ENCODE assay signal across 30 cellular contexts in genomic region chr12:132703611-132704010, GRCh38. TPM values are rescaled to one million over a fixed set of nuclear protein-coding genes. Genes with fewer than 3 reads are reported as not detected.
DNase-seq lines count a peak whose midpoint lies in the region; ATAC-seq and TF ChIP-seq lines count a peak whose summit lies in the region.
"Had no signal": no experiment of that assay in that cellular context is flagged by ENCODE, and none has a peak within 500 bp of the region (broad histone marks: within the 10 kb centered on the region; RNA-seq: fewer than 3 reads in every experiment).

No MANE protein-coding gene starts in this region.

- H3K36me3 Mint-ChIP-seq in GM23338 (ENCODE audit: low read depth) (peaks cover 38% of the 10 kb centered on the region), WTC11 (peaks cover 13% of the 10 kb centered on the region)
- H3K36me3 Mint-ChIP-seq in stimulated activated effector memory CD8-positive, alpha-beta T cell treated with anti-CD3 and anti-CD28 coated beads, Interleukin-12 subunit alpha, Interleukin-12 subunit beta, amount 100 ng/mL, for 72 hours: peaks cover 40% of the 10 kb centered on the region

- ATAC-seq in GM23338 (no peak), WTC11 (no peak), HG03097 (IDR thresholded peaks at IDR 0.05; ENCODE audit: low FRiP score, unreplicated experiment) (no peak), GM19455 (IDR thresholded peaks at IDR 0.05; ENCODE audit: unreplicated experiment) (no peak)
- ATAC-seq in stimulated activated effector memory CD8-positive, alpha-beta T cell treated with anti-CD3 and anti-CD28 coated beads, Interleukin-12 subunit alpha, Interleukin-12 subunit beta, amount 100 ng/mL, for 72 hours: no peak
- ATAC-seq: foreskin keratinocyte, left colon, PC-3 had no signal

- H3K27ac Mint-ChIP-seq in GM23338 (peak overlapping the region; percentile 90), WTC11 (peak overlapping the region; percentile 84)
- peak overlapping the region; percentile 60 for H3K27ac Mint-ChIP-seq in stimulated activated effector memory CD8-positive, alpha-beta T cell treated with anti-CD3 and anti-CD28 coated beads, Interleukin-12 subunit alpha, Interleukin-12 subunit beta, amount 100 ng/mL, for 72 hours
- H3K27ac Mint-ChIP-seq: activated CD4-positive, alpha-beta T cell treated with anti-CD3 and anti-CD28 coated beads, Interleukin-2, amount 10 ng/mL, durations not matched to agents 7 days and 5 days; HFFc6; stimulated activated naive CD8-positive, alpha-beta T cell treated with anti-CD3 and anti-CD28 coated beads, Interleukin-15, Interleukin-2, amounts not matched to agents 100 ng/mL and 50 ng/mL, for 24 hours had no signal

- no peaks in the 10 kb centered on the region for H3K9me2 ChIP-seq in GM23338 (ENCODE audit: insufficient read depth)

- no peaks in the 10 kb centered on the region for H3K27me3 ChIP-seq in GM23338 (ENCODE audit: insufficient read depth)
- H3K27me3 ChIP-seq: BLaER1 treated with 17β-estradiol and CSF1 and Interleukin-3, amounts not matched to agents 10 nM and 100 nM; foreskin keratinocyte; tibial artery had no signal

- no peaks in the 10 kb centered on the region; the same call in none of the 2 replicates for H4K20me1 ChIP-seq in GM23338 (replicated peaks; ENCODE audit: insufficient read depth)

- H3K4me3 ChIP-seq in GM23338: no peak overlapping the region
- H3K4me3 ChIP-seq: BLaER1 treated with 17β-estradiol and CSF1 and Interleukin-3, amounts not matched to agents 10 nM and 100 nM; coronary artery; tibial artery had no signal

- peak overlapping the region; percentile 50; the same call in 1 of the 2 replicates for H3K27ac ChIP-seq in GM23338 (ENCODE audit: low read depth)
- H3K27ac ChIP-seq: coronary artery, foreskin keratinocyte, tibial artery, WERI-Rb-1 had no signal

- no peaks in the 10 kb centered on the region for H3K36me3 ChIP-seq in GM23338 (ENCODE audit: insufficient read depth)

- H3F3A ChIP-seq in GM23338 (replicated peaks; ENCODE audit: low read depth): peaks cover 8% of the 10 kb centered on the region; the same call in 1 of the 2 replicates

- H3K4me1 Mint-ChIP-seq in GM23338: peaks cover 13% of the 10 kb centered on the region
- peaks cover 10% of the 10 kb centered on the region; the same call in 1 of the 2 replicates for H3K4me1 Mint-ChIP-seq in WTC11
- no peaks in the 10 kb centered on the region for H3K4me1 Mint-ChIP-seq in stimulated activated effector memory CD8-positive, alpha-beta T cell treated with anti-CD3 and anti-CD28 coated beads, Interleukin-12 subunit alpha, Interleukin-12 subunit beta, amount 100 ng/mL, for 72 hours

- no peak for DNase-seq in GM23338 (ENCODE audit: low spot score)
- no peak for DNase-seq in WTC11 (ENCODE audit: low spot score)
- DNase-seq in kidney glomerular epithelial cell (lab: John Stamatoyannopoulos, UW): peak; percentile 68
- DNase-seq in stimulated activated effector memory CD8-positive, alpha-beta T cell treated with anti-CD3 and anti-CD28 coated beads, Interleukin-12 subunit alpha, Interleukin-12 subunit beta, amount 100 ng/mL, for 72 hours (ENCODE audit: low spot score in 2 of 2): no peak
- DNase-seq in NCI-H524 treated with DMSO at 0.1 percent for 48 hours (lab: John Stamatoyannopoulos, UW): no peak
- DNase-seq: activated CD4-positive, alpha-beta T cell treated with anti-CD3 and anti-CD28 coated beads, Interleukin-2, amount 10 ng/mL, durations not matched to agents 7 days and 5 days; activated naive CD4-positive, alpha-beta T cell; activated T-cell treated with anti-CD3 and anti-CD28 coated beads, Interleukin-2, amount 50 U/mL, for 48 hours; Calu3; DND-41; effector memory CD4-positive, alpha-beta T cell; foreskin keratinocyte; HFFc6; IMR-90; left colon; NCI-H1048; NCI-H1694 treated with DMSO at 0.1 percent for 48 hours; NCI-H2171; NCI-H510A treated with DMSO at 0.1 percent for 48 hours; NK-92 treated with Interleukin-12 subunit alpha and Interleukin-12 subunit beta, amount 100 ng/mL, for 24 hours; PC-3; SHP77; T-helper 9 cell; tibial artery; WERI-Rb-1 had no signal

- no peak for TF ChIP-seq CTCF in GM23338 (conservative IDR thresholded peaks at IDR 0.05; ENCODE audit: low read depth in 2 of 2)
- TF ChIP-seq CTCF in WTC11 (IDR thresholded peaks at IDR 0.05): no peak

- no peaks in the 10 kb centered on the region for H3K4me1 ChIP-seq in GM23338 (ENCODE audit: insufficient read depth)
- H3K4me1 ChIP-seq: foreskin keratinocyte, tibial artery had no signal

- peaks cover 7% of the 10 kb centered on the region; the same call in 2 of the 3 replicates for H3K9me3 Mint-ChIP-seq in GM23338
- H3K9me3 Mint-ChIP-seq in WTC11: peaks cover 10% of the 10 kb centered on the region
- peaks cover 3% of the 10 kb centered on the region for H3K9me3 Mint-ChIP-seq in stimulated activated effector memory CD8-positive, alpha-beta T cell treated with anti-CD3 and anti-CD28 coated beads, Interleukin-12 subunit alpha, Interleukin-12 subunit beta, amount 100 ng/mL, for 72 hours
- H3K9me3 Mint-ChIP-seq: activated CD4-positive, alpha-beta T cell treated with anti-CD3 and anti-CD28 coated beads, Interleukin-2, amount 10 ng/mL, durations not matched to agents 7 days and 5 days; HFFc6 had no signal

- no peaks in the 10 kb centered on the region for H3K79me2 ChIP-seq in GM23338 (replicated peaks; ENCODE audit: insufficient read depth)

- POLR2A ChIA-PET in WTC11 (lab: Charles Lee): no interaction called here

- no peak overlapping the region for H2AFZ ChIP-seq in GM23338

- H3K27me3 Mint-ChIP-seq in GM23338 (ENCODE audit: insufficient read depth, low read depth, poor library complexity): peaks cover 14% of the 10 kb centered on the region
- H3K27me3 Mint-ChIP-seq in WTC11 (ENCODE audit: low read depth): no peaks in the 10 kb centered on the region
- H3K27me3 Mint-ChIP-seq: activated CD4-positive, alpha-beta T cell treated with anti-CD3 and anti-CD28 coated beads, Interleukin-2, amount 10 ng/mL, durations not matched to agents 7 days and 5 days; stimulated activated naive CD8-positive, alpha-beta T cell treated with anti-CD3 and anti-CD28 coated beads, Interleukin-15, Interleukin-2, amounts not matched to agents 100 ng/mL and 50 ng/mL, for 24 hours had no signal

- H3K4me3 Mint-ChIP-seq in GM23338 (no peak overlapping the region), WTC11 (no peak overlapping the region)
- no peak overlapping the region for H3K4me3 Mint-ChIP-seq in stimulated activated effector memory CD8-positive, alpha-beta T cell treated with anti-CD3 and anti-CD28 coated beads, Interleukin-12 subunit alpha, Interleukin-12 subunit beta, amount 100 ng/mL, for 72 hours
- H3K4me3 Mint-ChIP-seq: activated CD4-positive, alpha-beta T cell treated with anti-CD3 and anti-CD28 coated beads, Interleukin-2, amount 10 ng/mL, durations not matched to agents 7 days and 5 days; HFFc6; stimulated activated naive CD8-positive, alpha-beta T cell treated with anti-CD3 and anti-CD28 coated beads, Interleukin-15, Interleukin-2, amounts not matched to agents 100 ng/mL and 50 ng/mL, for 24 hours had no signal

- CTCF ChIA-PET in WTC11 (lab: Charles Lee): interaction anchor here (1.0 kb wide), 1 partner anchor 65 kb away, joined by 3 read pairs; no protein-coding TSS in a partner anchor

- H3K4me2 ChIP-seq in GM23338: no peak overlapping the region
- H3K4me2 ChIP-seq: BLaER1 treated with 17β-estradiol and CSF1 and Interleukin-3, amounts not matched to agents 10 nM and 100 nM had no signal

TF ChIP-seq in GM23338, 12 proteins besides CTCF, POLR2A, EP300 and RAD21 (continues in another document):
- no peak for TF ChIP-seq JUNB (IDR thresholded peaks at IDR 0.05; ENCODE audit: unreplicated experiment)

TF ChIP-seq in WTC11, 78 proteins besides CTCF, POLR2A, EP300 and RAD21 (continues in another document):
- no peak for TF ChIP-seq GRHL2 (CRISPR knock-in tag; IDR thresholded peaks at IDR 0.05; ENCODE audit: insufficient replicate concordance, severe bottlenecking)
- TF ChIP-seq, protein P1, sequence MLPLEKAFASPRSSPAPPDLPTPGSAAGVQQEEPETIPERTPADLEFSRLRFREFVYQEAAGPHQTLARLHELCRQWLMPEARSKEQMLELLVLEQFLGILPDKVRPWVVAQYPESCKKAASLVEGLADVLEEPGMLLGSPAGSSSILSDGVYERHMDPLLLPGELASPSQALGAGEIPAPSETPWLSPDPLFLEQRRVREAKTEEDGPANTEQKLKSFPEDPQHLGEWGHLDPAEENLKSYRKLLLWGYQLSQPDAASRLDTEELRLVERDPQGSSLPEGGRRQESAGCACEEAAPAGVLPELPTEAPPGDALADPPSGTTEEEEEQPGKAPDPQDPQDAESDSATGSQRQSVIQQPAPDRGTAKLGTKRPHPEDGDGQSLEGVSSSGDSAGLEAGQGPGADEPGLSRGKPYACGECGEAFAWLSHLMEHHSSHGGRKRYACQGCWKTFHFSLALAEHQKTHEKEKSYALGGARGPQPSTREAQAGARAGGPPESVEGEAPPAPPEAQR (CRISPR knock-in tag; IDR thresholded peaks at IDR 0.05): no peak
- TF ChIP-seq MYBL2 (CRISPR knock-in tag; IDR thresholded peaks at IDR 0.05): no peak
- no peak for TF ChIP-seq ELF4 (CRISPR knock-in tag; IDR thresholded peaks at IDR 0.05; ENCODE audit: low read depth)
- no peak for TF ChIP-seq TEAD1 (CRISPR knock-in tag; IDR thresholded peaks at IDR 0.05)
- no peak for TF ChIP-seq ZNF396 (CRISPR knock-in tag; IDR thresholded peaks at IDR 0.05; ENCODE audit: borderline replicate concordance)
- no peak for TF ChIP-seq ETV6 (CRISPR knock-in tag; IDR thresholded peaks at IDR 0.05)
- TF ChIP-seq, protein P2, sequence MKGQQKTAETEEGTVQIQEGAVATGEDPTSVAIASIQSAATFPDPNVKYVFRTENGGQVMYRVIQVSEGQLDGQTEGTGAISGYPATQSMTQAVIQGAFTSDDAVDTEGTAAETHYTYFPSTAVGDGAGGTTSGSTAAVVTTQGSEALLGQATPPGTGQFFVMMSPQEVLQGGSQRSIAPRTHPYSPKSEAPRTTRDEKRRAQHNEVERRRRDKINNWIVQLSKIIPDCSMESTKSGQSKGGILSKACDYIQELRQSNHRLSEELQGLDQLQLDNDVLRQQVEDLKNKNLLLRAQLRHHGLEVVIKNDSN (CRISPR knock-in tag; IDR thresholded peaks at IDR 0.05): no peak
- no peak for TF ChIP-seq CBFB (CRISPR knock-in tag; IDR thresholded peaks at IDR 0.05; ENCODE audit: low read depth)

RNA-seq across cellular contexts. Expression of gene PGAM5, which starts 7.0 kb away (rescaled TPM):
- total RNA-seq in GM23338 (2014; rRNA removed; shearing (Covaris generic)): 99.7 and 108 TPM in 2 replicates
- polyA plus RNA-seq in GM23338 (2016; fragmentation: Nextera tagmentation; extraction: Ambion mirVana): 31.1 and 33.0 TPM in 2 replicates
- total RNA-seq in WTC11 (2021): 76.8 to 89.7 TPM (median 81.0 TPM) in 3 replicates

RNA-seq across cellular contexts. Expression of gene PXMP2, which starts 16.2 kb away (rescaled TPM):
- total RNA-seq in GM23338 (2014; rRNA removed; shearing (Covaris generic)): 17.3 and 17.4 TPM in 2 replicates
- polyA plus RNA-seq in GM23338 (2016; fragmentation: Nextera tagmentation; extraction: Ambion mirVana): 19.7 and 24.5 TPM in 2 replicates
- total RNA-seq in WTC11 (2021): 12.0 to 13.2 TPM (median 12.6 TPM) in 3 replicates

RNA-seq across cellular contexts. Expression of gene POLE, which starts 16.5 kb away (rescaled TPM):
- 90.3 and 125 TPM in 2 replicates for total RNA-seq in GM23338 (2014; rRNA removed; shearing (Covaris generic))
- polyA plus RNA-seq in GM23338 (2016; fragmentation: Nextera tagmentation; extraction: Ambion mirVana): 29.6 and 33.6 TPM in 2 replicates
- 120 to 144 TPM (median 126 TPM) in 3 replicates for total RNA-seq in WTC11 (2021)

RNA-seq across cellular contexts. Expression of gene ANKLE2, which starts 58.0 kb away (rescaled TPM):
- 63.7 and 68.4 TPM in 2 replicates for total RNA-seq in GM23338 (2014; rRNA removed; shearing (Covaris generic))
- 25.1 and 27.2 TPM in 2 replicates for polyA plus RNA-seq in GM23338 (2016; fragmentation: Nextera tagmentation; extraction: Ambion mirVana)
- 50.3 to 63.8 TPM (median 50.6 TPM) in 3 replicates for total RNA-seq in WTC11 (2021)
